Comparison of ENCODE assay signal across 15 cellular contexts in the genomic region with DNA sequence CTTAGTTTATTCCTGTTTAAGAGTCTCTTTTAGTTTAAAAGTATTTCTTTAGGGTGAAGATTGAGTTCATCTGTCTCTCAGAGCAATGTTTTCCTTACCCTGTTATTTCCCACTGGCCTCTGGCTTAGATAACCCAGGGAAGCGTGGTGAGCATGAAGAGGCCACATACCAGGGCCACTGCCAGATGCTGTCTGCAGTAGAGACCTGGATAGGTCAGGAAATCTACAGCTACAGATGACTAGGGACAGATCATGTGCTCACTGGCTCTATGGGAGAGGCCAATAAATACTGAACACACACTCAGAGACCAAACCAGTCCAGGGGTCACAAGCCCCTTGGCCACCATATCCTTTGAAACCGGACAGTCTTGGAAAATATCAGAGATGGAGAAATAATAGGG.
DNase-seq lines count a peak whose midpoint lies in the region; ATAC-seq and TF ChIP-seq lines count a peak whose summit lies in the region.
"Had no signal": no experiment of that assay in that cellular context is flagged by ENCODE, and none has a peak within 500 bp of the region (broad histone marks: within the 10 kb centered on the region; RNA-seq: fewer than 3 reads in every experiment).

No MANE protein-coding gene starts in this region.

- H3K9me3 ChIP-seq in BE2C, result peaks cover 4% of the 10 kb centered on the region; the same call in 1 of the 2 replicates
- H3K9me3 ChIP-seq: A549, BLaER1, Caco-2 had no signal

- H3K27me3 ChIP-seq in BE2C, result no peaks in the 10 kb centered on the region
- H3K27me3 ChIP-seq: BLaER1 had no signal

- ATAC-seq in HG03571 (IDR thresholded peaks at IDR 0.05; ENCODE audit: unreplicated experiment), result no peak
- no peak for ATAC-seq in GM21723 (IDR thresholded peaks at IDR 0.05; ENCODE audit: unreplicated experiment)
- ATAC-seq: A549, GM23338 had no signal

- H3K4me3 ChIP-seq in BE2C (ENCODE audit: low read depth, low read length), result no peak overlapping the region
- H3K4me3 ChIP-seq: A549, BLaER1, GM23338 had no signal

- peaks cover 13% of the 10 kb centered on the region for H3K4me1 ChIP-seq in BE2C
- H3K4me1 ChIP-seq: A549, BLaER1, Caco-2 had no signal

- TF ChIP-seq CTCF in BE2C (IDR thresholded peaks at IDR 0.05; ENCODE audit: low read depth, low read length), result no peak

- H3K36me3 ChIP-seq in BE2C, result peaks cover 36% of the 10 kb centered on the region
- H3K36me3 ChIP-seq: BLaER1 had no signal

- DNase-seq in NCI-H2227 (lab: John Stamatoyannopoulos, UW; ENCODE audit: unreplicated experiment) (peak; percentile 11), NCI-H2227 treated with DMSO at 0.1 percent for 48 hours (lab: John Stamatoyannopoulos, UW) (no peak), BE2C (peak; percentile 56), NCI-H69 (lab: John Stamatoyannopoulos, UW) (peak; percentile 27), islet precursor cell (peak; percentile 56), NCI-H446 (lab: John Stamatoyannopoulos, UW) (no peak)
- DNase-seq: AML-193, Caco-2, HCEC 1CT, IMR-90 had no signal

Comparison
In these comparisons a context has a peak if more than half of its experiments do, and no peak if none do; other contexts are left out.
1. DNase-seq: peak in NCI-H2227 (single experiment), BE2C (single experiment), NCI-H69 (single experiment) and islet precursor cell (single experiment); none in NCI-H2227 treated with DMSO at 0.1 percent for 48 hours (single experiment) and NCI-H446 (0 of 2).